ENCODE assay signal across 19 cellular contexts in genomic region chr21:32977216-32977615, GRCh38. TPM values are rescaled to one million over a fixed set of nuclear protein-coding genes. Genes with fewer than 3 reads are reported as not detected.
A peak's percentile ranks its signal among the peaks of the same experiment; 100 is the strongest.
DNase-seq lines count a peak whose midpoint lies in the region; TF ChIP-seq lines count a peak whose summit lies in the region.
"Had no signal": no experiment of that assay in that cellular context is flagged by ENCODE, and none has a peak within 500 bp of the region (broad histone marks: within the 10 kb centered on the region; RNA-seq: fewer than 3 reads in every experiment).

No MANE protein-coding gene starts in this region.

- no peak overlapping the region for H2BK120ac ChIP-seq in mesenchymal stem cell (ENCODE audit: low read depth, low read length)

- no peak overlapping the region for H2BK5ac ChIP-seq in mesenchymal stem cell (ENCODE audit: low read depth, low read length, poor library complexity, severe bottlenecking)

- no peaks in the 10 kb centered on the region for H3K9me3 ChIP-seq in mesenchymal stem cell (ENCODE audit: control insufficient read depth, low read length)
- H3K9me3 ChIP-seq: Caco-2, Peyer's patch had no signal

- peak overlapping the region in 1 of 5 experiments; percentile 17 for H3K4me3 Mint-ChIP-seq in brain
- H3K4me3 Mint-ChIP-seq: CD14-positive monocyte had no signal

- peaks cover 11 to 73% of the 10 kb centered on the region in 2 experiments for H3K27me3 ChIP-seq in mesenchymal stem cell (ENCODE audit: control insufficient read depth in 1 of 2, insufficient read depth in 1 of 2, low read length in 2 of 2)
- H3K27me3 ChIP-seq: Peyer's patch had no signal

- H2BK12ac ChIP-seq in mesenchymal stem cell (ENCODE audit: low read length in 2 of 2), result no peak overlapping the region

- H3K4me3 ChIP-seq in mesenchymal stem cell (ENCODE audit: insufficient read depth in 1 of 2, low read depth in 1 of 2, low read length in 2 of 2), result no peak overlapping the region
- H3K4me3 ChIP-seq: GM12878, Peyer's patch had no signal

- no peak overlapping the region for H3K9ac ChIP-seq in mesenchymal stem cell (ENCODE audit: low read length)

- H3K23ac ChIP-seq in mesenchymal stem cell (ENCODE audit: low read length in 2 of 2), result no peak overlapping the region

- peaks cover 1% of the 10 kb centered on the region for H3K4me1 ChIP-seq in mesenchymal stem cell (ENCODE audit: control insufficient read depth, insufficient read depth, low read depth, low read length)
- H3K4me1 ChIP-seq: Caco-2, Peyer's patch had no signal

- H2AK5ac ChIP-seq in mesenchymal stem cell (ENCODE audit: low read length, severe bottlenecking), result no peak overlapping the region

- TF ChIP-seq CTCF in brain (conservative IDR thresholded peaks at IDR 0.05), result no peak

- no peak overlapping the region for H4K91ac ChIP-seq in mesenchymal stem cell (ENCODE audit: low read length)

- H3K27ac ChIP-seq in mesenchymal stem cell (ENCODE audit: low read length, poor library complexity, severe bottlenecking), result no peak overlapping the region
- H3K27ac ChIP-seq: 22Rv1, Peyer's patch had no signal

- no peaks in the 10 kb centered on the region for H3K36me3 Mint-ChIP-seq in brain
- H3K36me3 Mint-ChIP-seq: CD14-positive monocyte had no signal

- DNase-seq in Ammon's horn (ENCODE audit: low spot score) (peak; percentile 77), inferior parietal cortex (ENCODE audit: extremely low spot score) (peak; percentile 57), pons (ENCODE audit: low spot score) (peak; percentile 79), mesenchymal stem cell (no peak), NCI-H748 (lab: John Stamatoyannopoulos, UW; ENCODE audit: unreplicated experiment) (no peak), KBM-7 (no peak), D341Med (ENCODE audit: low spot score) (no peak)
- DNase-seq: Caco-2, HCEC 1CT, IMR-90, NCI-H2029, NCI-H2171 treated with DMSO at 0.1 percent for 48 hours, NCI-H510A, Peyer's patch, Right ventricle myocardium superior had no signal

- no peak overlapping the region for H4K8ac ChIP-seq in mesenchymal stem cell (ENCODE audit: low read length)

- in situ Hi-C loops in KBM-7 (cut with MboI; ENCODE audit: low pct_unique_long_range_greater_than_20kb, low sequenced_read_pairs), result no loop called here

- H3K4me1 Mint-ChIP-seq in brain, result peaks cover 23% of the 10 kb centered on the region

- H3K27me3 Mint-ChIP-seq in brain, result peaks cover 26% of the 10 kb centered on the region

- peaks cover 0 to 7% (median 0%) of the 10 kb centered on the region in 5 experiments for H3K9me3 Mint-ChIP-seq in brain

- WGBS in mesenchymal stem cell, result 75% methylated on average over 5 of the region's 5 CpGs

- H2BK15ac ChIP-seq in mesenchymal stem cell (ENCODE audit: low read depth, poor library complexity, severe bottlenecking), result no peak overlapping the region

- H3K14ac ChIP-seq in mesenchymal stem cell (ENCODE audit: low read length in 2 of 2), result no peak overlapping the region

- no peak overlapping the region for H3K4ac ChIP-seq in mesenchymal stem cell (ENCODE audit: low read depth in 1 of 2, low read length in 2 of 2)

- H3K18ac ChIP-seq in mesenchymal stem cell (ENCODE audit: low read depth in 1 of 2, low read length in 2 of 2), result no peak overlapping the region

- no peak overlapping the region for H3K4me2 ChIP-seq in mesenchymal stem cell (ENCODE audit: low read length, poor library complexity, severe bottlenecking)

- H2AFZ ChIP-seq in mesenchymal stem cell (ENCODE audit: low read depth, low read length), result no peak overlapping the region

- H3K27ac Mint-ChIP-seq in brain, result peak overlapping the region in 3 of 5 experiments; percentile 3 to 90 (median 69)
- H3K27ac Mint-ChIP-seq: CD14-positive monocyte had no signal

- H3K36me3 ChIP-seq in mesenchymal stem cell (ENCODE audit: control insufficient read depth in 1 of 2, insufficient read depth in 2 of 2, low read depth in 1 of 2, low read length in 2 of 2), result no peaks in the 10 kb centered on the region
- H3K36me3 ChIP-seq: Peyer's patch had no signal

- no peaks in the 10 kb centered on the region for H3K79me1 ChIP-seq in mesenchymal stem cell (replicated peaks; ENCODE audit: low read length, poor library complexity, severe bottlenecking)

RNA-seq across cellular contexts. Expression of gene OLIG2, which starts 48.5 kb away (rescaled TPM):
- 33.3 TPM for polyA plus RNA-seq in brain (ENCODE audit: insufficient read depth, low read depth, low replicate concordance)
- polyA plus RNA-seq in mesenchymal stem cell (2013, experiment 1 of 2), result 0.44 TPM
- polyA plus RNA-seq in mesenchymal stem cell (2013, experiment 2 of 2), result 0.38 TPM
- polyA plus RNA-seq: CD14-positive monocyte, GM12878, IMR-90 had no signal

Comparison
In these comparisons a context has a peak if more than half of its experiments do, and no peak if none do; other contexts are left out.
1. DNase-seq: peak in Ammon's horn (single experiment), inferior parietal cortex (single experiment) and pons (single experiment); none in mesenchymal stem cell (single experiment), NCI-H748 (single experiment), KBM-7 (single experiment) and D341Med (single experiment).